ENCODE assay signal across 8 cellular contexts in the genomic region with DNA sequence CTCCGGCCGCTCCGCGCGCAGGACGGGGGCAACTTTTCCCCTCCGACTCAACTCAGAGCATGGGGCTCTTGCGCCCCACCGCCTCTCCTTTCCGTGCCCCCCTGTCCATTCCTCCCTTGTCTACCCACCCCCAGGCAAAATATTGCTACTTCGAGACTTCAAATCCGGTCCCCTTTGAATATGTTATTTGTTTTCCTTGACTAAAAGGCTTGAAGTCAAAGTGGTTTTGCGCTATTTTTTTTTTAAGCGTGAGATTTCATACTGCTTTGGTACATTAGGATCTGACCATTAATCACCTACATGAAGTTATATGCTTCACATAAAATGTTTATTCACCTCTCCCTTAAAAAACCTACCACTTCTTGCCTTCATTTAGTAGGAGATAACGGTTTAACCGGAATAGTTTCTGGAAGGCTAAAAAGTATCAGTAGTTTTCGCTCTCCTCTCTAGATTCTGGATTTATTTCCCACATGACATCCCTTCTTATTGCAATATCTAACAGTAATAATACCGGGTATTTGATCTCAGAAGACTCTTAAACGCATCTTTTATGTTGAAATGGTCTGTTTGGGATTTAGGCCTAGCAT. TPM values are rescaled to one million over a fixed set of nuclear protein-coding genes. Genes with fewer than 3 reads are reported as not detected.
DNase-seq lines count a peak whose midpoint lies in the region; ATAC-seq and TF ChIP-seq lines count a peak whose summit lies in the region.

No MANE protein-coding gene starts in this region.

- H3K27me3 ChIP-seq in psoas muscle (ENCODE audit: insufficient read depth in 3 of 3, low read length in 2 of 3): no peaks in the 10 kb centered on the region

- H3K9me3 ChIP-seq in ES-I3 (ENCODE audit: control insufficient read depth, insufficient read depth, low read length) (no peaks in the 10 kb centered on the region), psoas muscle (no peaks in the 10 kb centered on the region)

- peak overlapping the region; percentile 77; the same call in 1 of the 2 replicates for H3K9ac ChIP-seq in ES-I3 (ENCODE audit: low read depth, low read length)

- H3K36me3 ChIP-seq in ES-I3 (ENCODE audit: insufficient read depth, low read length): no peaks in the 10 kb centered on the region
- H3K36me3 ChIP-seq in psoas muscle (ENCODE audit: insufficient read depth in 1 of 2, low read depth in 1 of 2): peaks cover 0 to 8% of the 10 kb centered on the region in 2 donors

- 2 to 4% (median 2%) methylated on average over 9 to 19 of the region's 19 CpGs for WGBS in psoas muscle, 3 donors

- H3K4me1 ChIP-seq in ES-I3 (ENCODE audit: insufficient read depth, low read length) (peaks cover 14% of the 10 kb centered on the region), psoas muscle (peaks cover 36% of the 10 kb centered on the region)

- peak overlapping the region; percentile 72 to 81 for H3K4me3 ChIP-seq in foreskin fibroblast (ENCODE audit: low read depth in 1 of 2, low read length in 2 of 2)
- H3K4me3 ChIP-seq in psoas muscle: peak overlapping the region; percentile 90

- H3K27ac ChIP-seq in psoas muscle: peak overlapping the region; percentile 97

- TF ChIP-seq CTCF in foreskin fibroblast (IDR thresholded peaks at IDR 0.05; ENCODE audit: low read depth, low read length) (no peak), psoas muscle (IDR thresholded peaks at IDR 0.05) (no peak)

- no peak for ATAC-seq in psoas muscle
- no peak for ATAC-seq in GM21381 (IDR thresholded peaks at IDR 0.05; ENCODE audit: unreplicated experiment)
- no peak for ATAC-seq in HG03469 (IDR thresholded peaks at IDR 0.05; ENCODE audit: unreplicated experiment)

- DNase-seq in SW480 (ENCODE audit: low spot score): peak; percentile 6
- DNase-seq in foreskin fibroblast: no peak
- DNase-seq in psoas muscle: no peak
- no peak for DNase-seq in D341Med (ENCODE audit: low spot score)
- no peak for DNase-seq in NCI-H2196 treated with DMSO at 0.1 percent for 48 hours (lab: John Stamatoyannopoulos, UW; ENCODE audit: unreplicated experiment)

- intact Hi-C loops in psoas muscle (cut with DNase I): loop anchor here (1.0 to 10.0 kb wide), 6 partner anchors 32 to 251 kb away; no protein-coding TSS in a partner anchor

RNA-seq across cellular contexts. Expression of gene NFIA, which starts 1.5 kb away (rescaled TPM):
- total RNA-seq in psoas muscle: 10 to 100 TPM; 30.6 to 42.7 (median 42.3) TPM
- 10 to 100 TPM in 1 of 3 donors, 1 to 10 TPM in 2; 4.0 to 11.7 (median 4.2) TPM for polyA plus RNA-seq in psoas muscle
